Comparison of ENCODE assay signal across 8 cellular contexts in genomic region chr10:110672580-110672919, GRCh38. TPM values are rescaled to one million over a fixed set of nuclear protein-coding genes. Genes with fewer than 3 reads are reported as not detected.
A peak's percentile ranks its signal among the peaks of the same experiment; 100 is the strongest.
DNase-seq lines count a peak whose midpoint lies in the region; ATAC-seq and TF ChIP-seq lines count a peak whose summit lies in the region.

No MANE protein-coding gene starts in this region.

- no peak for ATAC-seq in activated CD8-positive, alpha-beta memory T cell treated with anti-CD3 and anti-CD28 coated beads, Interleukin-2, amount 10 ng/mL, durations not matched to agents 7 days and 5 days
- ATAC-seq in HG03469 (IDR thresholded peaks at IDR 0.05; ENCODE audit: unreplicated experiment): peak; percentile 5

- peak overlapping the region; percentile 79 for H3K4me3 Mint-ChIP-seq in activated CD8-positive, alpha-beta memory T cell treated with anti-CD3 and anti-CD28 coated beads, Interleukin-2, amount 10 ng/mL, durations not matched to agents 7 days and 5 days

- no peaks in the 10 kb centered on the region for H3K36me3 ChIP-seq in muscle layer of colon (ENCODE audit: insufficient read depth, low read length)

- peak overlapping the region; percentile 77 for H3K27ac ChIP-seq in muscle layer of colon (ENCODE audit: low read depth, low read length)

- no peak for DNase-seq in activated CD8-positive, alpha-beta memory T cell treated with anti-CD3 and anti-CD28 coated beads, Interleukin-2, amount 10 ng/mL, durations not matched to agents 7 days and 5 days
- no peak for DNase-seq in activated CD8-positive, alpha-beta memory T cell treated with anti-CD3 and anti-CD28 coated beads, Interleukin-2, amount 50 U/mL, for 4 hours
- DNase-seq in cardiac fibroblast (ENCODE audit: low read depth in 2 of 2) (no peak), HuH-7.5 (ENCODE audit: low spot score) (no peak), erythroblast (lab: John Stamatoyannopoulos, UW) (no peak)
- DNase-seq in stimulated activated CD4-positive, alpha-beta T cell treated with anti-CD3 and anti-CD28 coated beads, Interleukin-4, amount 100 ng/mL, for 4 hours: no peak

- CTCF ChIA-PET in activated CD8-positive, alpha-beta memory T cell treated with anti-CD3 and anti-CD28 coated beads, Interleukin-2, amount 10 ng/mL, durations not matched to agents 7 days and 5 days (lab: Charles Lee): interaction anchor here (0.7 to 5.2 kb wide), 49 partner anchors 8 to 605 kb away, joined by 3 to 42 read pairs (median 4); partner anchors contain the start of genes ADRA2A, RBM20, SMC3 and SMNDC1

- no peaks in the 10 kb centered on the region for H3K27me3 ChIP-seq in muscle layer of colon (ENCODE audit: control insufficient read depth in 1 of 2, insufficient read depth in 2 of 2, low read length in 2 of 2)

- no peaks in the 10 kb centered on the region for H3K9me3 Mint-ChIP-seq in activated CD8-positive, alpha-beta memory T cell treated with anti-CD3 and anti-CD28 coated beads, Interleukin-2, amount 10 ng/mL, durations not matched to agents 7 days and 5 days (ENCODE audit: low read depth)

- H3K27ac Mint-ChIP-seq in activated CD8-positive, alpha-beta memory T cell treated with anti-CD3 and anti-CD28 coated beads, Interleukin-2, amount 10 ng/mL, durations not matched to agents 7 days and 5 days: peak overlapping the region; percentile 69

- H3K4me1 Mint-ChIP-seq in activated CD8-positive, alpha-beta memory T cell treated with anti-CD3 and anti-CD28 coated beads, Interleukin-2, amount 10 ng/mL, durations not matched to agents 7 days and 5 days: peaks cover 2% of the 10 kb centered on the region

- H3K4me1 ChIP-seq in muscle layer of colon (ENCODE audit: insufficient read depth, low read length): peaks cover 10% of the 10 kb centered on the region

- H3K9ac ChIP-seq in muscle layer of colon (ENCODE audit: low read length): peak overlapping the region; percentile 53

- H3K27me3 Mint-ChIP-seq in activated CD8-positive, alpha-beta memory T cell treated with anti-CD3 and anti-CD28 coated beads, Interleukin-2, amount 10 ng/mL, durations not matched to agents 7 days and 5 days: peaks cover 52% of the 10 kb centered on the region

- no peaks in the 10 kb centered on the region for H3K36me3 Mint-ChIP-seq in activated CD8-positive, alpha-beta memory T cell treated with anti-CD3 and anti-CD28 coated beads, Interleukin-2, amount 10 ng/mL, durations not matched to agents 7 days and 5 days

- TF ChIP-seq POLR2A in erythroblast (IDR thresholded peaks at IDR 0.05; ENCODE audit: low read length): no peak

- H3K9me3 ChIP-seq in muscle layer of colon (ENCODE audit: low read length): no peaks in the 10 kb centered on the region

- H3K4me3 ChIP-seq in cardiac fibroblast (replicated peaks in 1 of 2; ENCODE audit: low read depth in 2 of 2, low read length in 2 of 2): peak overlapping the region; percentile 56 to 62
- peak overlapping the region; percentile 69 to 70 for H3K4me3 ChIP-seq in muscle layer of colon (ENCODE audit: low read depth in 1 of 2, low read length in 2 of 2)

- no peak for TF ChIP-seq CTCF in cardiac fibroblast (IDR thresholded peaks at IDR 0.05; ENCODE audit: low read depth, low read length)

RNA-seq across cellular contexts. Expression of gene RBM20, which starts 28.4 kb away (rescaled TPM):
- total RNA-seq in activated CD8-positive, alpha-beta memory T cell treated with anti-CD3 and anti-CD28 coated beads, Interleukin-2, amount 10 ng/mL, durations not matched to agents 7 days and 5 days: under 1 TPM; 0.06 to 0.07 TPM
